9 cellular contexts compared by ENCODE assay signal in the genomic region with DNA sequence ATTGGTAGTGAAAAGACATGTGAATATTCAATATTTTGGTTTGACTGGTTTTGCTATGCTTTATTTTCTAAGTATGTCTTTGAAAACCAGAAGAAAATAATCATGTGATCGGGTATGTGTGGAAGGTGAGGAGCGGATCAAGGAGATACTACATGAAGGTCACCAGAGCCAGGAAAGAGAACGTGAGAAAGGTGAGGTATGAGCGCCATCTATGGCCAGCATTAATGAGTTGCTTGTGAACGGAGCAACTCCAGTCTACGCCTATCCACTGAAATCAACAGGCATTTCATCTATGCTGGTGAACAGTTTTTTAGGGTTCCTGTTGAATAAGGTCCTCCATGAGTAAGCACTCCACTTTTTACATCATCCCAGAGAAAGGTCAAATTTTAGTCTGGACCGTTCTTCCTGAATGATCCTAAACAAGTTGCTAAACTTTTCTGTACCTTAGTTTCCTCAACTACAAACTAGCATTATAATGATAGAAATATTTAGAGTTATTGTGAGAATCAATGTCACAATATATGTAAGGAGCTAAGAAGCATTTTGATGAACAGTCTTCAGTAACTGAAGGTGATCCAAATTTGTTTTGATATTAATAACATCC.
DNase-seq lines count a peak whose midpoint lies in the region; ATAC-seq, FAIRE-seq and TF ChIP-seq lines count a peak whose summit lies in the region.
"Had no signal": no experiment of that assay in that cellular context is flagged by ENCODE, and none has a peak within 500 bp of the region (broad histone marks: within the 10 kb centered on the region; RNA-seq: fewer than 3 reads in every experiment).

No MANE protein-coding gene starts in this region.

- peak; percentile 83 for TF ChIP-seq CTCF in VCaP (conservative IDR thresholded peaks at IDR 0.05)

- no peak for FAIRE-seq in urothelium cell line (lab: Jason Lieb, UNC)

- DNase-seq in activated T-cell treated with anti-CD3 and anti-CD28 coated beads, Interleukin-2, amount 50 U/mL, for 72 hours = peak; percentile 2 to 5
- no peak for DNase-seq in activated T-cell treated with anti-CD3 and anti-CD28 coated beads, Interleukin-2, amount 50 U/mL, for 4 hours
- DNase-seq in NCI-H187 treated with DMSO at 0.1 percent for 48 hours (lab: John Stamatoyannopoulos, UW) = peak; percentile 11
- peak; percentile 5 to 18 for DNase-seq in hippocampal formation (lab: John Stamatoyannopoulos, UW)
- DNase-seq in urothelium cell line (ENCODE audit: low spot score) = peak; percentile 49
- no peak for DNase-seq in stimulated activated naive CD4-positive, alpha-beta T cell treated with Interleukin-2 at 50 U/mL for 16 hours (lab: John Stamatoyannopoulos, UW)

- H3K4me1 Mint-ChIP-seq in activated T-cell treated with anti-CD3 and anti-CD28 coated beads, Interleukin-2, amount 50 U/mL, for 72 hours (ENCODE audit: low read depth) = no peaks in the 10 kb centered on the region
- no peaks in the 10 kb centered on the region for H3K4me1 Mint-ChIP-seq in activated T-cell treated with anti-CD3 and anti-CD28 coated beads, Interleukin-2, amount 50 U/mL, for 4 hours (ENCODE audit: low read depth)
- H3K4me1 Mint-ChIP-seq: CD4-positive, CD25-positive, alpha-beta regulatory T cell had no signal

- no peak overlapping the region for H3K27ac Mint-ChIP-seq in activated T-cell treated with anti-CD3 and anti-CD28 coated beads, Interleukin-2, amount 50 U/mL, for 72 hours
- H3K27ac Mint-ChIP-seq: CD4-positive, CD25-positive, alpha-beta regulatory T cell had no signal

- ATAC-seq in activated T-cell treated with anti-CD3 and anti-CD28 coated beads, Interleukin-2, amount 50 U/mL, for 72 hours (replicated peaks in 1 of 2) = no peak
- no peak for ATAC-seq in activated T-cell treated with anti-CD3 and anti-CD28 coated beads, Interleukin-2, amount 50 U/mL, for 4 hours
- peak; percentile 94 for ATAC-seq in HG02981 (IDR thresholded peaks at IDR 0.05; ENCODE audit: unreplicated experiment)

- no peaks in the 10 kb centered on the region for H3K27me3 Mint-ChIP-seq in activated T-cell treated with anti-CD3 and anti-CD28 coated beads, Interleukin-2, amount 50 U/mL, for 72 hours (ENCODE audit: low read depth)
- H3K27me3 Mint-ChIP-seq in activated T-cell treated with anti-CD3 and anti-CD28 coated beads, Interleukin-2, amount 50 U/mL, for 4 hours (ENCODE audit: low read depth) = no peaks in the 10 kb centered on the region
- H3K27me3 Mint-ChIP-seq: CD4-positive, CD25-positive, alpha-beta regulatory T cell had no signal

- H3K36me3 Mint-ChIP-seq in activated T-cell treated with anti-CD3 and anti-CD28 coated beads, Interleukin-2, amount 50 U/mL, for 72 hours (ENCODE audit: insufficient read depth in 2 of 2) = no peaks in the 10 kb centered on the region
- no peaks in the 10 kb centered on the region for H3K36me3 Mint-ChIP-seq in activated T-cell treated with anti-CD3 and anti-CD28 coated beads, Interleukin-2, amount 50 U/mL, for 4 hours (ENCODE audit: insufficient read depth)
- H3K36me3 Mint-ChIP-seq: CD4-positive, CD25-positive, alpha-beta regulatory T cell had no signal

- H3K4me3 Mint-ChIP-seq in activated T-cell treated with anti-CD3 and anti-CD28 coated beads, Interleukin-2, amount 50 U/mL, for 72 hours = no peak overlapping the region
- no peak overlapping the region for H3K4me3 Mint-ChIP-seq in activated T-cell treated with anti-CD3 and anti-CD28 coated beads, Interleukin-2, amount 50 U/mL, for 4 hours
- H3K4me3 Mint-ChIP-seq: CD4-positive, CD25-positive, alpha-beta regulatory T cell had no signal

- H3K27ac ChIP-seq in VCaP = no peak overlapping the region

- H3K9me3 Mint-ChIP-seq in activated T-cell treated with anti-CD3 and anti-CD28 coated beads, Interleukin-2, amount 50 U/mL, for 72 hours = peaks cover 0 to 2% of the 10 kb centered on the region in 2 donors
- H3K9me3 Mint-ChIP-seq in activated T-cell treated with anti-CD3 and anti-CD28 coated beads, Interleukin-2, amount 50 U/mL, for 4 hours = no peaks in the 10 kb centered on the region

Comparison
In these comparisons a context has a peak if more than half of its experiments do, and no peak if none do; other contexts are left out.
1. DNase-seq: peak in activated T-cell treated with anti-CD3 and anti-CD28 coated beads, Interleukin-2, amount 50 U/mL, for 72 hours (2 of 2), NCI-H187 treated with DMSO at 0.1 percent for 48 hours (single experiment), hippocampal formation (2 of 2) and urothelium cell line (single experiment); none in activated T-cell treated with anti-CD3 and anti-CD28 coated beads, Interleukin-2, amount 50 U/mL, for 4 hours (single experiment) and stimulated activated naive CD4-positive, alpha-beta T cell treated with Interleukin-2 at 50 U/mL for 16 hours (single experiment).